Comparison of ENCODE assay signal across 10 cellular contexts in the genomic region with DNA sequence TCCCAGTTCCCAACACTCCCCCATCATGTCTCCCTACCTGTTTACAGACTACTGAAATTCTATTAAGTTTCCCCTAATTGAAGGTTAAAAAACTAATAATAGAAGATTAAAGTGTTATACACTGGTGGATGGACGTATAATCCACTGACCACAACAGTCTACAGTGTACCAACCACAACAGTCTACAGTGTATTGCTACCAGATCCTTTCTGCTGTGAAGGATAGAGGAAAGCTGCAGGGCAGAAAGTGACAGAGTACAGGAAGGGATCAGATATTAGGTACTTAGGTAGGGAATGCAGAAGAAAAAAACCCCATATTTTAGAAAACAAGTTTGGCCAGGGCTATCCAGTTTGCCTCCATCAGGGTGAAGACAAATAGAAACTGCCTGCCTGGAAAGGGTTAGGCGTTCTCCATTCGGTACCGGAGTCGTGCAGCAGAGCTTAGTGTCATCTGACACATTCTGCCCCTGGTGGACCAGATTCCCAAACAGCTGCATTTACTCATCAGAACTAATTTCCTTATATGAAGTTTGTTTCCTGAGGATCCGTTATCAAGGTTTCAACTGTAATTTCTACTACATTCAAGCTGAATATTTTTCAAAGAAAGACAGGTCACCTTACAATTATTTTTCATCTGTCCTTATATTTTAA. TPM values are rescaled to one million over a fixed set of nuclear protein-coding genes. Genes with fewer than 3 reads are reported as not detected.
DNase-seq lines count a peak whose midpoint lies in the region; ATAC-seq and TF ChIP-seq lines count a peak whose summit lies in the region.
"Had no signal": no experiment of that assay in that cellular context is flagged by ENCODE, and none has a peak within 500 bp of the region (broad histone marks: within the 10 kb centered on the region; RNA-seq: fewer than 3 reads in every experiment).

No MANE protein-coding gene starts in this region.

- H3K27ac ChIP-seq in A673 (ENCODE audit: low read depth, low read length, poor library complexity, severe bottlenecking) (no peak overlapping the region), colonic mucosa (no peak overlapping the region)

- no peak overlapping the region for H3K9ac ChIP-seq in colonic mucosa (ENCODE audit: low read depth in 2 of 2, low read length in 2 of 2)

- H3K4me3 ChIP-seq in A673 (ENCODE audit: low read depth, low read length, poor library complexity, severe bottlenecking) (no peak overlapping the region), fibroblast of mammary gland (ENCODE audit: control insufficient read depth, low read depth, low read length) (no peak overlapping the region), colonic mucosa (no peak overlapping the region)

- POLR2A ChIA-PET in A673 (lab: Charles Lee; ENCODE audit: low non-redundant PET) = no interaction called here

- BruUV-seq in A673 (replicated peaks; lab: Mats Ljungman, UMichigan) = no TSS peak

- no peak for DNase-seq in A673 (ENCODE audit: low spot score)
- peak; percentile 33 for DNase-seq in SK-N-DZ (ENCODE audit: low spot score)
- peak; percentile 65 for DNase-seq in fibroblast of mammary gland (ENCODE audit: low read depth)
- peak; percentile 64 for DNase-seq in midbrain (lab: John Stamatoyannopoulos, UW)
- DNase-seq in activated CD8-positive, alpha-beta memory T cell treated with anti-CD3 and anti-CD28 coated beads for 24 hours = no peak
- DNase-seq in colonic mucosa = no peak
- no peak for DNase-seq in stimulated activated naive CD8-positive, alpha-beta T cell treated with anti-CD3 and anti-CD28 coated beads, Interleukin-15, Interleukin-2, amounts not matched to agents 100 U/mL and 50 U/mL, for 24 hours
- DNase-seq: central memory CD4-positive, alpha-beta T cell had no signal

- H3K4me1 ChIP-seq in A673 (ENCODE audit: insufficient read depth, low read length, poor library complexity, severe bottlenecking) (peaks cover 5% of the 10 kb centered on the region), colonic mucosa (no peaks in the 10 kb centered on the region)

- CTCF ChIA-PET in A673 (lab: Charles Lee) = no interaction called here

- no peak for ATAC-seq in stimulated activated naive CD8-positive, alpha-beta T cell treated with anti-CD3 and anti-CD28 coated beads, Interleukin-15, Interleukin-2, amounts not matched to agents 100 U/mL and 50 U/mL, for 24 hours
- ATAC-seq in HG03354 (IDR thresholded peaks at IDR 0.05; ENCODE audit: poor library complexity, severe bottlenecking, unreplicated experiment) = no peak
- ATAC-seq: HCT116 had no signal

- TF ChIP-seq CTCF in A673 (conservative IDR thresholded peaks at IDR 0.05; ENCODE audit: low read depth, low read length) (0 out of 2 replicates have a peak, but pooled peaks have one; percentile 16), fibroblast of mammary gland (conservative IDR thresholded peaks at IDR 0.05; ENCODE audit: control insufficient read depth, insufficient read depth, low read depth, low read length) (peak; percentile 33), colonic mucosa (IDR thresholded peaks at IDR 0.05) (no peak)

- no peaks in the 10 kb centered on the region for H3K9me3 ChIP-seq in A673 (ENCODE audit: low read depth, low read length, poor library complexity, severe bottlenecking)
- no peaks in the 10 kb centered on the region for H3K9me3 ChIP-seq in colonic mucosa

- intact Hi-C loops in A673 (cut with micrococcal nuclease; ENCODE audit: unreplicated experiment) = no loop called here
- intact Hi-C loops in colonic mucosa (cut with DNase I) = no loop called here

- no peaks in the 10 kb centered on the region for H3K27me3 ChIP-seq in A673 (replicated peaks; ENCODE audit: insufficient read depth, low read depth, low read length, poor library complexity)
- no peaks in the 10 kb centered on the region for H3K27me3 ChIP-seq in colonic mucosa

- no peaks in the 10 kb centered on the region for H3K36me3 ChIP-seq in A673 (ENCODE audit: insufficient read depth, low read length, poor library complexity, severe bottlenecking)
- H3K36me3 ChIP-seq in colonic mucosa = no peaks in the 10 kb centered on the region

RNA-seq across cellular contexts. Expression of a gene that starts 49.9 kb away (rescaled TPM):
- 15.3 and 16.4 TPM in 2 replicates for total RNA-seq in A673 (2021)
- polyA plus RNA-seq in SK-N-DZ (2014; cell fraction: cytosol; rRNA removed) = 18.2 and 23.0 TPM in 2 replicates
- 9.6 and 24.4 TPM in 2 replicates for polyA plus RNA-seq in SK-N-DZ (2014; cell fraction: nucleus; rRNA removed)
- 10 to 100 TPM in 1 of 2 donors, 1 to 10 TPM in 1; 4.7 to 12.9 TPM for total RNA-seq in colonic mucosa

Comparison
In these comparisons a context has a peak if more than half of its experiments do, and no peak if none do; other contexts are left out.
1. DNase-seq: peak in SK-N-DZ (single experiment), fibroblast of mammary gland (single experiment) and midbrain (single experiment); none in A673 (single experiment), activated CD8-positive, alpha-beta memory T cell treated with anti-CD3 and anti-CD28 coated beads for 24 hours (single experiment), colonic mucosa (single experiment) and stimulated activated naive CD8-positive, alpha-beta T cell treated with anti-CD3 and anti-CD28 coated beads, Interleukin-15, Interleukin-2, amounts not matched to agents 100 U/mL and 50 U/mL, for 24 hours (single experiment).